9 cellular contexts compared by ENCODE assay signal in the genomic region with DNA sequence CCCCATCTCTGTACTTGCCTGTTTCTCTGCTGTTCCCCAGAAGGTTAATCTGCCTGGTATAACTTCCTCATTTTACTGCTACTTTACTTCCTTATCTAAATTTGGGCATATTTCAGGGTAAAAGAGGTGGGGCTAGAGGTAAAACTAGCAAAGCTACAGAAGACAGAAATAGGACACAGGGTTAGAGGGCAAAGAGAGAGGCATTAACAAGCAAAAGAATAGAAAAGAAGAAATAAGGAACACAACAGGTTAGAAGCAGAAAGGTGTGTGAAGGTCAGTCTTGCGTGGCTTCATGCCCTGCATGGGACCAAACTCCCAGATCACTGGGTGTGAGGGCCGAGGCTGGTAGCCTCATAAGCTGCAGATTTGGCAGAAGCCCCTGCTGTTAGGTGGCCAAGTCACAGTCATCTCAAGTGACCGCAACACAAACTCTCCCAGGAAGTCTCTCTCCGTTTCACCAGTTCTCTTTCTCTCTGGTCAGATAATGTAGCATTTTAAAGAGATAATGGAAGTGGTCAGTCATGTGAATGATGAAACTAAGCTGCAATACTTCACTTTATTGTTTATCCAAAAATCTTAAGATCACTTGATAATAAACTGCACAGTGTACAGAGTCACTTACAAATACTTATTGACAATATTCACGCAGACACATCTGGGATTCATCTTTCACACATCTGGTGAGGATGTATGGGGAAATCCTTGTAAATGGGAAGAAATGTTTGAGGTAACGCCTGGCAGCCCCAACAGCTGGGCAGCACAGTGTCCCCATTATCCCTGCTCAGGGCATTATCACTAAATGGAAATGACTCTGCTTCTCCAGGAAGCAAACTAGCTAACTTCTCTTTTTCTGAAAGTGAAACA. TPM values are rescaled to one million over a fixed set of nuclear protein-coding genes. Genes with fewer than 3 reads are reported as not detected.
A peak's percentile ranks its signal among the peaks of the same experiment; 100 is the strongest.
DNase-seq lines count a peak whose midpoint lies in the region; ATAC-seq and TF ChIP-seq lines count a peak whose summit lies in the region.
"Had no signal": no experiment of that assay in that cellular context is flagged by ENCODE, and none has a peak within 500 bp of the region (broad histone marks: within the 10 kb centered on the region; RNA-seq: fewer than 3 reads in every experiment).

No MANE protein-coding gene starts in this region.

- TF ChIP-seq CTCF in foreskin keratinocyte (conservative IDR thresholded peaks at IDR 0.05) (no peak), suprapubic skin (IDR thresholded peaks at IDR 0.05) (no peak), H9 (conservative IDR thresholded peaks at IDR 0.05) (no peak)

- no peak overlapping the region for H2BK12ac ChIP-seq in H9 (ENCODE audit: insufficient read length, low read depth, low read length)

- no peak overlapping the region for H2BK15ac ChIP-seq in H9 (ENCODE audit: low read depth, low read length)

- H3K56ac ChIP-seq in H9 (ENCODE audit: insufficient read length, low read depth, low read length), result no peak overlapping the region

- H3K27me3 ChIP-seq in adipocyte (replicated peaks; ENCODE audit: control insufficient read depth, insufficient read depth, low read length) (no peaks in the 10 kb centered on the region), foreskin keratinocyte (no peaks in the 10 kb centered on the region), suprapubic skin (no peaks in the 10 kb centered on the region), H9 (ENCODE audit: insufficient read depth, low read length) (no peaks in the 10 kb centered on the region)

- peaks cover under 1 to 5% of the 10 kb centered on the region in 2 experiments; a peak in 3 of 5 replicates for H3K9me3 Mint-ChIP-seq in H9

- H3K9ac ChIP-seq in adipocyte (ENCODE audit: low read length) (no peak overlapping the region), H9 (ENCODE audit: extremely low read depth, insufficient read length, low read length) (no peak overlapping the region)

- H2AFZ ChIP-seq in H9 (ENCODE audit: low read length), result no peak overlapping the region

- H3K4me1 ChIP-seq in adipocyte (ENCODE audit: control insufficient read depth, insufficient read depth, low read length), result no peaks in the 10 kb centered on the region
- no peaks in the 10 kb centered on the region for H3K4me1 ChIP-seq in foreskin keratinocyte
- H3K4me1 ChIP-seq in suprapubic skin, result no peaks in the 10 kb centered on the region
- H3K4me1 ChIP-seq in H9 (ENCODE audit: insufficient read depth, low read length), result peaks cover 5% of the 10 kb centered on the region; the same call in 1 of the 2 replicates

- no peak for TF ChIP-seq EP300 in suprapubic skin (IDR thresholded peaks at IDR 0.05)

- no peak overlapping the region for H3K4ac ChIP-seq in H9 (ENCODE audit: low read depth, low read length)

- no peak overlapping the region for H2BK20ac ChIP-seq in H9 (ENCODE audit: low read depth, low read length, poor library complexity, severe bottlenecking)

- no peaks in the 10 kb centered on the region for H4K20me1 ChIP-seq in H9 (ENCODE audit: control insufficient read depth, insufficient read depth, insufficient read length)

- no peak overlapping the region for H2AK5ac ChIP-seq in H9 (ENCODE audit: insufficient read length, low read length)

- H4K8ac ChIP-seq in H9 (replicated peaks; ENCODE audit: insufficient read length, low read depth, low read length), result no peak overlapping the region

- H3K4me2 ChIP-seq in H9 (ENCODE audit: insufficient read depth, insufficient read length, low read length), result no peak overlapping the region

- H3K14ac ChIP-seq in H9 (ENCODE audit: insufficient read depth, low read length), result no peak overlapping the region

- no peak overlapping the region for H3K18ac ChIP-seq in H9 (ENCODE audit: insufficient read length, low read depth, low read length)

- H3K23me2 ChIP-seq in H9 (ENCODE audit: insufficient read length, low read depth, low read length, poor library complexity, severe bottlenecking), result no peaks in the 10 kb centered on the region

- no peak overlapping the region for H4K91ac ChIP-seq in H9 (ENCODE audit: insufficient read length, low read depth, low read length)

- no peak overlapping the region for H2BK5ac ChIP-seq in H9 (ENCODE audit: insufficient read length, low read length)

- H3K4me1 Mint-ChIP-seq in H9, result peaks cover 6 to 9% of the 10 kb centered on the region in 2 experiments

- no peak overlapping the region for H3K4me3 Mint-ChIP-seq in H9

- H3K4me3 ChIP-seq in adipocyte (ENCODE audit: low read length) (no peak overlapping the region), suprapubic skin (no peak overlapping the region)

- DNase-seq in CD1c-positive myeloid dendritic cell (ENCODE audit: extremely low spot score), result peak; percentile 59
- peak; percentile 3 for DNase-seq in adipocyte (ENCODE audit: low read depth)
- DNase-seq in foreskin keratinocyte, result no peak
- DNase-seq in NCI-H1105 (lab: John Stamatoyannopoulos, UW), result no peak
- DNase-seq in suprapubic skin (ENCODE audit: low spot score in 2 of 2), result no peak
- no peak for DNase-seq in H9
- DNase-seq: effector CD8-positive, alpha-beta T cell had no signal

- no peak overlapping the region; a peak in 1 of 7 replicates for H3K27ac Mint-ChIP-seq in H9

- no peaks in the 10 kb centered on the region for H3K79me1 ChIP-seq in H9 (ENCODE audit: insufficient read depth, low read depth, low read length, poor library complexity, severe bottlenecking)

- ATAC-seq in GM19452 (IDR thresholded peaks at IDR 0.05; ENCODE audit: unreplicated experiment), result peak; percentile 72
- ATAC-seq in HG03439 (IDR thresholded peaks at IDR 0.05; ENCODE audit: unreplicated experiment), result peak; percentile 47
- no peak for ATAC-seq in foreskin keratinocyte

- H2BK120ac ChIP-seq in H9 (ENCODE audit: low read depth, low read length, poor library complexity, severe bottlenecking), result no peak overlapping the region

- no peak overlapping the region for H4K5ac ChIP-seq in H9 (ENCODE audit: insufficient read length, low read depth, low read length)

- H3K9me3 ChIP-seq in adipocyte (ENCODE audit: control insufficient read depth, low read length), result peaks cover 1% of the 10 kb centered on the region
- H3K9me3 ChIP-seq in suprapubic skin, result no peaks in the 10 kb centered on the region
- H3K9me3 ChIP-seq in H9 (ENCODE audit: control insufficient read depth, low read depth, low read length), result no peaks in the 10 kb centered on the region

- no peak for TF ChIP-seq POLR2A in suprapubic skin (IDR thresholded peaks at IDR 0.05)

- H3K27me3 Mint-ChIP-seq in H9 (ENCODE audit: low read depth), result no peaks in the 10 kb centered on the region

- no peak overlapping the region for H3T11ph ChIP-seq in H9 (ENCODE audit: low read length)

- H3K36me3 ChIP-seq in adipocyte (ENCODE audit: control insufficient read depth, insufficient read depth, low read length, severe bottlenecking), result no peaks in the 10 kb centered on the region
- H3K36me3 ChIP-seq in suprapubic skin, result no peaks in the 10 kb centered on the region

- peaks cover 0 to under 1% (median 0%) of the 10 kb centered on the region in 3 experiments; a peak in 1 of 7 replicates for H3K36me3 Mint-ChIP-seq in H9 (ENCODE audit: insufficient read depth in 1 of 3, low read depth in 3 of 3)

- H3K23ac ChIP-seq in H9 (ENCODE audit: insufficient read length, low read depth, low read length), result no peak overlapping the region

- no peak overlapping the region for H3K27ac ChIP-seq in foreskin keratinocyte
- no peak overlapping the region for H3K27ac ChIP-seq in suprapubic skin
- H3K27ac ChIP-seq in H9 (ENCODE audit: insufficient read length, low read depth, low read length), result no peak overlapping the region

- 73% methylated on average over 6 of the region's 6 CpGs for WGBS in suprapubic skin
- WGBS in H9 (ENCODE audit: extremely low coverage, insufficient read length, low lambda C conversion rate), result no CpG with 5 or more reads among the region's 6 CpGs

- H3K79me2 ChIP-seq in H9 (ENCODE audit: insufficient read depth, low read length), result no peaks in the 10 kb centered on the region

RNA-seq across cellular contexts. Expression of a gene that starts 16.4 kb away (rescaled TPM):
- total RNA-seq in foreskin keratinocyte, result 102 and 118 TPM in 2 replicates
- polyA plus RNA-seq in foreskin keratinocyte, result 12.8 and 13.3 TPM in 2 replicates
- total RNA-seq in suprapubic skin, result 100 to 1,000 TPM in 3 of 4 donors, 10 to 100 TPM in 1; 81.9 to 164 (median 132) TPM
- total RNA-seq in H9 (2021), result 0.77 and 1.7 TPM in 2 replicates

Comparison
In these comparisons a context has a peak if more than half of its experiments do, and no peak if none do; other contexts are left out.
1. DNase-seq: peak in CD1c-positive myeloid dendritic cell (single experiment) and adipocyte (single experiment); none in foreskin keratinocyte (0 of 2), NCI-H1105 (single experiment), suprapubic skin (0 of 2) and H9 (single experiment).
2. RNA of a gene that starts 16.4 kb away (total RNA-seq): 81.9 to 164 TPM in suprapubic skin and 102 to 118 TPM in foreskin keratinocyte; 0.77 to 1.7 TPM in H9; every median in the first group is over 10 times any median in the second.